Comparison of ENCODE assay signal across 1 cellular context in the genomic region with DNA sequence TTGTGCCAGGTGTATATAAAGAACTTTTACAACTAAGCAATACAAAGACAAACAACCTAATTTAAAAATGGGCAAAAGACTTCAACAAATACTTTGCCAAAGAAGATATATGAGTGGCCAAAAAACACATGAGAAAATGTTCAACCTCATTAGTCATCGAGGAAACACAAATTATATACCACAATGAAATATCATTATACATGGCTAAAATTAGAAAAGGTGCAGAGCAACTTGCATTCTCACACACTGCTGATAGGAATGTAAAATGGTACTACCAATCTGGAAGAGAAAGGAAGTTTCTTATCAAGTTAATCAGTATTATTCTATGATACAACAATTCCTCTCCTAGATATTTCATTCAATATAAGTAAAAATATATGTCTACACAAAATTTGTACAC.
TF ChIP-seq lines count a peak whose summit lies in the region.

No MANE protein-coding gene starts in this region.

TF ChIP-seq in SK-N-SH, 30 proteins besides CTCF, POLR2A, EP300 and RAD21 (continued from another document):
- TF ChIP-seq, protein P1, sequence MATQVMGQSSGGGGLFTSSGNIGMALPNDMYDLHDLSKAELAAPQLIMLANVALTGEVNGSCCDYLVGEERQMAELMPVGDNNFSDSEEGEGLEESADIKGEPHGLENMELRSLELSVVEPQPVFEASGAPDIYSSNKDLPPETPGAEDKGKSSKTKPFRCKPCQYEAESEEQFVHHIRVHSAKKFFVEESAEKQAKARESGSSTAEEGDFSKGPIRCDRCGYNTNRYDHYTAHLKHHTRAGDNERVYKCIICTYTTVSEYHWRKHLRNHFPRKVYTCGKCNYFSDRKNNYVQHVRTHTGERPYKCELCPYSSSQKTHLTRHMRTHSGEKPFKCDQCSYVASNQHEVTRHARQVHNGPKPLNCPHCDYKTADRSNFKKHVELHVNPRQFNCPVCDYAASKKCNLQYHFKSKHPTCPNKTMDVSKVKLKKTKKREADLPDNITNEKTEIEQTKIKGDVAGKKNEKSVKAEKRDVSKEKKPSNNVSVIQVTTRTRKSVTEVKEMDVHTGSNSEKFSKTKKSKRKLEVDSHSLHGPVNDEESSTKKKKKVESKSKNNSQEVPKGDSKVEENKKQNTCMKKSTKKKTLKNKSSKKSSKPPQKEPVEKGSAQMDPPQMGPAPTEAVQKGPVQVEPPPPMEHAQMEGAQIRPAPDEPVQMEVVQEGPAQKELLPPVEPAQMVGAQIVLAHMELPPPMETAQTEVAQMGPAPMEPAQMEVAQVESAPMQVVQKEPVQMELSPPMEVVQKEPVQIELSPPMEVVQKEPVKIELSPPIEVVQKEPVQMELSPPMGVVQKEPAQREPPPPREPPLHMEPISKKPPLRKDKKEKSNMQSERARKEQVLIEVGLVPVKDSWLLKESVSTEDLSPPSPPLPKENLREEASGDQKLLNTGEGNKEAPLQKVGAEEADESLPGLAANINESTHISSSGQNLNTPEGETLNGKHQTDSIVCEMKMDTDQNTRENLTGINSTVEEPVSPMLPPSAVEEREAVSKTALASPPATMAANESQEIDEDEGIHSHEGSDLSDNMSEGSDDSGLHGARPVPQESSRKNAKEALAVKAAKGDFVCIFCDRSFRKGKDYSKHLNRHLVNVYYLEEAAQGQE (IDR thresholded peaks at IDR 0.05; ENCODE audit: low read depth, low read length): no peak
- TF ChIP-seq NRF1 (IDR thresholded peaks at IDR 0.05; ENCODE audit: low read depth, low read length): no peak
- TF ChIP-seq RCOR1 (IDR thresholded peaks at IDR 0.05; ENCODE audit: low read length): no peak
- TF ChIP-seq, protein P2, sequence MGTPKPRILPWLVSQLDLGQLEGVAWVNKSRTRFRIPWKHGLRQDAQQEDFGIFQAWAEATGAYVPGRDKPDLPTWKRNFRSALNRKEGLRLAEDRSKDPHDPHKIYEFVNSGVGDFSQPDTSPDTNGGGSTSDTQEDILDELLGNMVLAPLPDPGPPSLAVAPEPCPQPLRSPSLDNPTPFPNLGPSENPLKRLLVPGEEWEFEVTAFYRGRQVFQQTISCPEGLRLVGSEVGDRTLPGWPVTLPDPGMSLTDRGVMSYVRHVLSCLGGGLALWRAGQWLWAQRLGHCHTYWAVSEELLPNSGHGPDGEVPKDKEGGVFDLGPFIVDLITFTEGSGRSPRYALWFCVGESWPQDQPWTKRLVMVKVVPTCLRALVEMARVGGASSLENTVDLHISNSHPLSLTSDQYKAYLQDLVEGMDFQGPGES (IDR thresholded peaks at IDR 0.05; ENCODE audit: low read depth, low read length): no peak
- peak; percentile 74; the same call in 1 of the 2 replicates for TF ChIP-seq MEF2A (IDR thresholded peaks at IDR 0.05; ENCODE audit: borderline replicate concordance, low read depth)
- peak; percentile 20; the same call in 1 of the 2 replicates for TF ChIP-seq JUND (IDR thresholded peaks at IDR 0.05)
- TF ChIP-seq RXRA (IDR thresholded peaks at IDR 0.05; ENCODE audit: borderline replicate concordance, low read depth): no peak
- TF ChIP-seq NFIC (IDR thresholded peaks at IDR 0.05; ENCODE audit: borderline replicate concordance): peak; percentile 13; the same call in 1 of the 2 replicates
TF ChIP-seq in SK-N-SH: peak in this region for 5.
